19 cellular contexts compared by ENCODE assay signal in the genomic region with DNA sequence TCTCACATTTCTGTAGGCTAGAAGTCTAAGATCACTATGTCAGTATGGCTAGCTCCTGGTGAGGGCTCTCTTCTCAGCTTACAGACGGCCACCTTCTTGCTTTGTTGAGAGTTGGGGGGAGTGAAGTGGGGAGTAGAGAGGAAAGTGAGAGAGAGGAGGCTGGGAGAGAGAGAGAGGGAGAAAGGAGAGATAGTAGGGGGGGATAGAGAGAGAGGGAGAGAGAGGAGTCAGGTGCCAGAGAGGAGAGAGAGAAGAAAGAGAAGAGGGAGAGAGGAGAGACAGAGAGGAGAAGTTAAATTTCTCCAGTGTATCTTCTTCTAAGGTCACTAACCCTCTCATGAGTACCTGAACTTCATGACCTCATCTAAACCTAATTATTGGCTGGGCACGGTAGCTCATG. TPM values are rescaled to one million over a fixed set of nuclear protein-coding genes. Genes with fewer than 3 reads are reported as not detected.
DNase-seq lines count a peak whose midpoint lies in the region; ATAC-seq lines count a peak whose summit lies in the region.
"Had no signal": no experiment of that assay in that cellular context is flagged by ENCODE, and none has a peak within 500 bp of the region (broad histone marks: within the 10 kb centered on the region; RNA-seq: fewer than 3 reads in every experiment).

No MANE protein-coding gene starts in this region.

- no peak for ATAC-seq in activated T-cell treated with anti-CD3 and anti-CD28 coated beads, Interleukin-2, amount 50 U/mL, for 4 hours
- ATAC-seq in activated T-helper 17 cell treated with anti-CD3 and anti-CD28 coated beads, Interleukin-2, amount 50 U/mL, for 72 hours (replicated peaks) = no peak
- ATAC-seq in effector memory CD8-positive, alpha-beta T cell (replicated peaks) = no peak
- no peak for ATAC-seq in stimulated activated memory B cell treated with anti-CD40 and anti-IgM and Interleukin-4, amounts not matched to agents 10 μg/mL and 1 μg/mL and 100 μg/mL, for 72 hours
- ATAC-seq: GM12878 had no signal

- H3K27me3 Mint-ChIP-seq in activated T-cell treated with anti-CD3 and anti-CD28 coated beads, Interleukin-2, amount 50 U/mL, for 24 hours = no peaks in the 10 kb centered on the region
- H3K27me3 Mint-ChIP-seq in activated T-cell treated with anti-CD3 and anti-CD28 coated beads, Interleukin-2, amount 50 U/mL, for 4 hours (ENCODE audit: low read depth) = no peaks in the 10 kb centered on the region
- H3K27me3 Mint-ChIP-seq in activated T-helper 17 cell treated with anti-CD3 and anti-CD28 coated beads, Interleukin-2, amount 50 U/mL, for 72 hours = no peaks in the 10 kb centered on the region
- H3K27me3 Mint-ChIP-seq in effector memory CD8-positive, alpha-beta T cell = no peaks in the 10 kb centered on the region
- H3K27me3 Mint-ChIP-seq in stimulated activated memory B cell treated with anti-CD40 and anti-IgM and Interleukin-4, amounts not matched to agents 10 μg/mL and 1 μg/mL and 100 μg/mL, for 72 hours = no peaks in the 10 kb centered on the region
- H3K27me3 Mint-ChIP-seq: CD4-positive, CD25-positive, alpha-beta regulatory T cell had no signal

- H3K4me1 Mint-ChIP-seq in activated T-cell treated with anti-CD3 and anti-CD28 coated beads, Interleukin-2, amount 50 U/mL, for 24 hours (ENCODE audit: low read depth) = no peaks in the 10 kb centered on the region
- H3K4me1 Mint-ChIP-seq in activated T-cell treated with anti-CD3 and anti-CD28 coated beads, Interleukin-2, amount 50 U/mL, for 4 hours (ENCODE audit: low read depth) = no peaks in the 10 kb centered on the region
- no peaks in the 10 kb centered on the region for H3K4me1 Mint-ChIP-seq in activated T-helper 17 cell treated with anti-CD3 and anti-CD28 coated beads, Interleukin-2, amount 50 U/mL, for 72 hours
- peaks cover 3 to 4% of the 10 kb centered on the region in 2 donors for H3K4me1 Mint-ChIP-seq in effector memory CD8-positive, alpha-beta T cell (ENCODE audit: low read depth in 2 of 2)
- peaks cover 10% of the 10 kb centered on the region for H3K4me1 Mint-ChIP-seq in stimulated activated memory B cell treated with anti-CD40 and anti-IgM and Interleukin-4, amounts not matched to agents 10 μg/mL and 1 μg/mL and 100 μg/mL, for 72 hours

- no peaks in the 10 kb centered on the region for H3K9me3 Mint-ChIP-seq in activated T-cell treated with anti-CD3 and anti-CD28 coated beads, Interleukin-2, amount 50 U/mL, for 24 hours
- H3K9me3 Mint-ChIP-seq in activated T-cell treated with anti-CD3 and anti-CD28 coated beads, Interleukin-2, amount 50 U/mL, for 4 hours = no peaks in the 10 kb centered on the region
- H3K9me3 Mint-ChIP-seq in activated T-helper 17 cell treated with anti-CD3 and anti-CD28 coated beads, Interleukin-2, amount 50 U/mL, for 72 hours = no peaks in the 10 kb centered on the region
- H3K9me3 Mint-ChIP-seq in effector memory CD8-positive, alpha-beta T cell = no peaks in the 10 kb centered on the region
- H3K9me3 Mint-ChIP-seq in stimulated activated memory B cell treated with anti-CD40 and anti-IgM and Interleukin-4, amounts not matched to agents 10 μg/mL and 1 μg/mL and 100 μg/mL, for 72 hours = no peaks in the 10 kb centered on the region
- H3K9me3 Mint-ChIP-seq: CD4-positive, CD25-positive, alpha-beta regulatory T cell had no signal

- H3K4me3 Mint-ChIP-seq in activated T-cell treated with anti-CD3 and anti-CD28 coated beads, Interleukin-2, amount 50 U/mL, for 24 hours = no peak overlapping the region
- H3K4me3 Mint-ChIP-seq in activated T-cell treated with anti-CD3 and anti-CD28 coated beads, Interleukin-2, amount 50 U/mL, for 4 hours = no peak overlapping the region
- no peak overlapping the region for H3K4me3 Mint-ChIP-seq in activated T-helper 17 cell treated with anti-CD3 and anti-CD28 coated beads, Interleukin-2, amount 50 U/mL, for 72 hours
- H3K4me3 Mint-ChIP-seq in effector memory CD8-positive, alpha-beta T cell = no peak overlapping the region
- H3K4me3 Mint-ChIP-seq in stimulated activated memory B cell treated with anti-CD40 and anti-IgM and Interleukin-4, amounts not matched to agents 10 μg/mL and 1 μg/mL and 100 μg/mL, for 72 hours = no peak overlapping the region
- H3K4me3 Mint-ChIP-seq: CD4-positive, CD25-positive, alpha-beta regulatory T cell had no signal

- DNase-seq in activated T-cell treated with anti-CD3 and anti-CD28 coated beads, Interleukin-2, amount 50 U/mL, for 24 hours = no peak
- DNase-seq in activated T-cell treated with anti-CD3 and anti-CD28 coated beads, Interleukin-2, amount 50 U/mL, for 4 hours = no peak
- no peak for DNase-seq in effector memory CD8-positive, alpha-beta T cell
- DNase-seq in NCI-H774 (lab: John Stamatoyannopoulos, UW) (no peak), SW 1271 (lab: John Stamatoyannopoulos, UW) (no peak), AG20443 (ENCODE audit: low spot score) (no peak)
- DNase-seq: CD4-positive, CD25-positive, alpha-beta regulatory T cell; DMS53; GOT3; HCEC 1CT; IMR-90; KG1; NCI-H524 treated with DMSO at 0.1 percent for 48 hours; NCI-H82; PC-9 had no signal

- H3K27ac Mint-ChIP-seq in activated T-cell treated with anti-CD3 and anti-CD28 coated beads, Interleukin-2, amount 50 U/mL, for 24 hours = peak overlapping the region; percentile 30
- peak overlapping the region; percentile 36 for H3K27ac Mint-ChIP-seq in activated T-helper 17 cell treated with anti-CD3 and anti-CD28 coated beads, Interleukin-2, amount 50 U/mL, for 72 hours
- peak overlapping the region; percentile 50 to 67 for H3K27ac Mint-ChIP-seq in effector memory CD8-positive, alpha-beta T cell
- peak overlapping the region; percentile 12 for H3K27ac Mint-ChIP-seq in stimulated activated memory B cell treated with anti-CD40 and anti-IgM and Interleukin-4, amounts not matched to agents 10 μg/mL and 1 μg/mL and 100 μg/mL, for 72 hours

- peaks cover 16% of the 10 kb centered on the region for H3K36me3 Mint-ChIP-seq in activated T-cell treated with anti-CD3 and anti-CD28 coated beads, Interleukin-2, amount 50 U/mL, for 24 hours (ENCODE audit: low read depth)
- H3K36me3 Mint-ChIP-seq in activated T-cell treated with anti-CD3 and anti-CD28 coated beads, Interleukin-2, amount 50 U/mL, for 4 hours (ENCODE audit: insufficient read depth) = peaks cover 8% of the 10 kb centered on the region
- peaks cover 18% of the 10 kb centered on the region for H3K36me3 Mint-ChIP-seq in activated T-helper 17 cell treated with anti-CD3 and anti-CD28 coated beads, Interleukin-2, amount 50 U/mL, for 72 hours (ENCODE audit: low read depth)
- H3K36me3 Mint-ChIP-seq in effector memory CD8-positive, alpha-beta T cell (ENCODE audit: insufficient read depth) = peaks cover 23% of the 10 kb centered on the region
- peaks cover 46% of the 10 kb centered on the region for H3K36me3 Mint-ChIP-seq in stimulated activated memory B cell treated with anti-CD40 and anti-IgM and Interleukin-4, amounts not matched to agents 10 μg/mL and 1 μg/mL and 100 μg/mL, for 72 hours

RNA-seq across cellular contexts. Expression of gene ZSWIM4, which starts 28.7 kb away (rescaled TPM):
- total RNA-seq in activated T-cell treated with anti-CD3 and anti-CD28 coated beads, Interleukin-2, amount 50 U/mL, for 4 hours = 1 to 10 TPM; 3.2 to 5.0 (median 3.7) TPM
- total RNA-seq in activated T-helper 17 cell treated with anti-CD3 and anti-CD28 coated beads, Interleukin-2, amount 50 U/mL, for 72 hours = 10 to 100 TPM in 1 of 2 donors, 1 to 10 TPM in 1; 5.4 to 10.6 TPM

RNA-seq across cellular contexts. Expression of gene C19orf53, which starts 49.6 kb away (rescaled TPM):
- total RNA-seq in activated T-cell treated with anti-CD3 and anti-CD28 coated beads, Interleukin-2, amount 50 U/mL, for 4 hours = 100 to 1,000 TPM; 158 to 181 (median 167) TPM
- 100 to 1,000 TPM in 1 of 2 donors, 10 to 100 TPM in 1; 76.7 to 127 TPM for total RNA-seq in activated T-helper 17 cell treated with anti-CD3 and anti-CD28 coated beads, Interleukin-2, amount 50 U/mL, for 72 hours

RNA-seq across cellular contexts. Expression of gene NANOS3, which starts 53.0 kb away (rescaled TPM):
- under 1 TPM in 1 of 3 donors, not detected in 2; 0.52 TPM for total RNA-seq in activated T-cell treated with anti-CD3 and anti-CD28 coated beads, Interleukin-2, amount 50 U/mL, for 4 hours
- 1 to 10 TPM; 1.2 to 3.6 TPM for total RNA-seq in activated T-helper 17 cell treated with anti-CD3 and anti-CD28 coated beads, Interleukin-2, amount 50 U/mL, for 72 hours
- total RNA-seq: A172; CD4-positive, CD25-positive, alpha-beta regulatory T cell; IMR-90 had no signal

RNA-seq across cellular contexts. Expression of gene MRI1, which starts 59.6 kb away (rescaled TPM):
- total RNA-seq in activated T-cell treated with anti-CD3 and anti-CD28 coated beads, Interleukin-2, amount 50 U/mL, for 4 hours = 10 to 100 TPM; 27.1 to 48.8 (median 33.7) TPM
- total RNA-seq in activated T-helper 17 cell treated with anti-CD3 and anti-CD28 coated beads, Interleukin-2, amount 50 U/mL, for 72 hours = 10 to 100 TPM; 45.3 to 53.7 TPM
